22 cellular contexts compared by ENCODE assay signal in genomic region chr3:195265363-195265976, GRCh38.
"Had no signal": no experiment of that assay in that cellular context is flagged by ENCODE, and none has a peak within 500 bp of the region (broad histone marks: within the 10 kb centered on the region; RNA-seq: fewer than 3 reads in every experiment).

No MANE protein-coding gene starts in this region.

- ATAC-seq: activated T-cell treated with anti-CD3 and anti-CD28 coated beads, Interleukin-2, amount 50 U/mL, for 72 hours; PC-3; WTC11 had no signal

- DNase-seq: activated CD4-positive, alpha-beta memory T cell treated with anti-CD3 and anti-CD28 coated beads for 36 hours; activated CD4-positive, alpha-beta T cell treated with anti-CD3 and anti-CD28 coated beads, Interleukin-2, amount 10 ng/mL, durations not matched to agents 7 days and 5 days; activated CD4-positive, CD25-positive, alpha-beta regulatory T cell treated with anti-CD3 and anti-CD28 coated beads, Interleukin-2, amount 50 U/mL, for 72 hours; activated CD8-positive, alpha-beta memory T cell treated with anti-CD3 and anti-CD28 coated beads, Interleukin-2, amount 50 U/mL, for 4 hours; activated gamma-delta T cell treated with Interleukin-2 at 50 U/mL for 16 hours; activated naive CD4-positive, alpha-beta T cell treated with anti-CD3 and anti-CD28 coated beads, Interleukin-2, amount 10 ng/mL, durations not matched to agents 7 days and 5 days; activated naive CD8-positive, alpha-beta T cell treated with anti-CD3 and anti-CD28 coated beads for 36 hours; activated T-cell treated with anti-CD3 and anti-CD28 coated beads, Interleukin-2, amount 50 U/mL, for 72 hours; central memory CD4-positive, alpha-beta T cell; MM.1S; NCI-H1105 treated with DMSO at 0.1 percent for 48 hours; NCI-H1436 treated with DMSO at 0.1 percent for 48 hours; NCI-H187; NCI-H2081 treated with DMSO at 0.1 percent for 48 hours; NCI-H446; NCI-H524; PC-3; SHP77 treated with DMSO at 0.1 percent for 48 hours had no signal

- H3K4me3 Mint-ChIP-seq: activated CD4-positive, alpha-beta memory T cell treated with anti-CD3 and anti-CD28 coated beads for 36 hours; activated CD4-positive, alpha-beta T cell treated with anti-CD3 and anti-CD28 coated beads, Interleukin-2, amount 10 ng/mL, durations not matched to agents 7 days and 5 days; activated naive CD4-positive, alpha-beta T cell treated with anti-CD3 and anti-CD28 coated beads, Interleukin-2, amount 10 ng/mL, durations not matched to agents 7 days and 5 days; activated naive CD8-positive, alpha-beta T cell treated with anti-CD3 and anti-CD28 coated beads for 36 hours; activated T-cell treated with anti-CD3 and anti-CD28 coated beads, Interleukin-2, amount 50 U/mL, for 72 hours; T-helper 1 cell treated with Interleukin-12 subunit alpha and Interleukin-12 subunit beta and Interleukin-4 antibody, amounts not matched to agents 30 μg/mL and 1 μg/mL, for 36 hours; WTC11 had no signal

- H3K9me3 Mint-ChIP-seq: activated CD4-positive, alpha-beta memory T cell treated with anti-CD3 and anti-CD28 coated beads for 36 hours; activated CD4-positive, alpha-beta T cell treated with anti-CD3 and anti-CD28 coated beads, Interleukin-2, amount 10 ng/mL, durations not matched to agents 7 days and 5 days; activated naive CD4-positive, alpha-beta T cell treated with anti-CD3 and anti-CD28 coated beads, Interleukin-2, amount 10 ng/mL, durations not matched to agents 7 days and 5 days; activated naive CD8-positive, alpha-beta T cell treated with anti-CD3 and anti-CD28 coated beads for 36 hours; activated T-cell treated with anti-CD3 and anti-CD28 coated beads, Interleukin-2, amount 50 U/mL, for 72 hours; activated T-helper 2 cell treated with anti-CD3 and anti-CD28 coated beads, Interferon-gamma antibody, Interleukin-2, Interleukin-4, amounts not matched to agents 10 μg/mL and 5 μg/mL and 100 μg/mL, durations not matched to agents 14 hours and 24 hours and 36 hours; T-helper 1 cell treated with Interleukin-12 subunit alpha and Interleukin-12 subunit beta and Interleukin-4 antibody, amounts not matched to agents 30 μg/mL and 1 μg/mL, for 36 hours; WTC11 had no signal

- H3K27me3 Mint-ChIP-seq: activated CD4-positive, alpha-beta memory T cell treated with anti-CD3 and anti-CD28 coated beads for 36 hours; activated CD4-positive, alpha-beta T cell treated with anti-CD3 and anti-CD28 coated beads, Interleukin-2, amount 10 ng/mL, durations not matched to agents 7 days and 5 days; activated naive CD4-positive, alpha-beta T cell treated with anti-CD3 and anti-CD28 coated beads, Interleukin-2, amount 10 ng/mL, durations not matched to agents 7 days and 5 days; activated naive CD8-positive, alpha-beta T cell treated with anti-CD3 and anti-CD28 coated beads for 36 hours had no signal

- FAIRE-seq: bronchial epithelial cell had no signal

- H3K27ac Mint-ChIP-seq: activated CD4-positive, alpha-beta memory T cell treated with anti-CD3 and anti-CD28 coated beads for 36 hours; activated naive CD4-positive, alpha-beta T cell treated with anti-CD3 and anti-CD28 coated beads, Interleukin-2, amount 10 ng/mL, durations not matched to agents 7 days and 5 days; activated naive CD8-positive, alpha-beta T cell treated with anti-CD3 and anti-CD28 coated beads for 36 hours; activated T-cell treated with anti-CD3 and anti-CD28 coated beads, Interleukin-2, amount 50 U/mL, for 72 hours; activated T-helper 2 cell treated with anti-CD3 and anti-CD28 coated beads, Interferon-gamma antibody, Interleukin-2, Interleukin-4, amounts not matched to agents 10 μg/mL and 5 μg/mL and 100 μg/mL, durations not matched to agents 14 hours and 24 hours and 36 hours; T-helper 1 cell treated with Interleukin-12 subunit alpha and Interleukin-12 subunit beta and Interleukin-4 antibody, amounts not matched to agents 30 μg/mL and 1 μg/mL, for 36 hours; WTC11 had no signal
